ENCODE assay signal across 8 cellular contexts in genomic region chr17:78645421-78646295, GRCh38.
DNase-seq lines count a peak whose midpoint lies in the region; ATAC-seq and TF ChIP-seq lines count a peak whose summit lies in the region.

No MANE protein-coding gene starts in this region.

- ATAC-seq in left cardiac atrium (peak; percentile 82 to 93), GM19463 (IDR thresholded peaks at IDR 0.05; ENCODE audit: unreplicated experiment) (no peak)

- H3K9me3 Mint-ChIP-seq in progenitor cell of endocrine pancreas (ENCODE audit: low read depth): no peaks in the 10 kb centered on the region

- DNase-seq in GM12864 (ENCODE audit: low read depth) (peak; percentile 76), NCI-H460 (ENCODE audit: extremely low read depth, low read depth) (peak; percentile 87), left cardiac atrium (peak; percentile 89), NCI-H2107 (lab: John Stamatoyannopoulos, UW) (no peak), progenitor cell of endocrine pancreas (ENCODE audit: low spot score, unreplicated experiment) (no peak)
- DNase-seq in activated T-cell treated with anti-CD3 and anti-CD28 coated beads, Interleukin-2, amount 50 U/mL, for 1 hour: peak; percentile 59
- DNase-seq in stimulated activated CD4-positive, alpha-beta T cell treated with anti-CD3 and anti-CD28 coated beads, Interleukin-2, amount 100 ng/mL, for 48 hours: peak; percentile 32 to 51

- H3K4me3 Mint-ChIP-seq in progenitor cell of endocrine pancreas (ENCODE audit: low read depth): no peak overlapping the region

- intact Hi-C loops in left cardiac atrium (cut with DNase I): no loop called here

- peak overlapping the region; percentile 41 for H3K4me3 ChIP-seq in GM12864 (ENCODE audit: low read depth, low read length)

- H3K36me3 Mint-ChIP-seq in progenitor cell of endocrine pancreas (ENCODE audit: insufficient read depth): no peaks in the 10 kb centered on the region

- no peak overlapping the region for H3K27ac Mint-ChIP-seq in progenitor cell of endocrine pancreas

- H3K4me1 Mint-ChIP-seq in progenitor cell of endocrine pancreas (ENCODE audit: low read depth): no peaks in the 10 kb centered on the region

- no peak for TF ChIP-seq CTCF in GM12864 (IDR thresholded peaks at IDR 0.05; ENCODE audit: low read depth, low read length, missing control alignments)
- TF ChIP-seq CTCF in progenitor cell of endocrine pancreas (IDR thresholded peaks at IDR 0.05; ENCODE audit: unreplicated experiment): no peak

- H3K27me3 Mint-ChIP-seq in progenitor cell of endocrine pancreas: peaks cover 32% of the 10 kb centered on the region

Comparison
In these comparisons a context has a peak if more than half of its experiments do, and no peak if none do; other contexts are left out.
1. DNase-seq: peak in GM12864 (single experiment), NCI-H460 (single experiment), activated T-cell treated with anti-CD3 and anti-CD28 coated beads, Interleukin-2, amount 50 U/mL, for 1 hour (single experiment), left cardiac atrium (single experiment) and stimulated activated CD4-positive, alpha-beta T cell treated with anti-CD3 and anti-CD28 coated beads, Interleukin-2, amount 100 ng/mL, for 48 hours (2 of 2); none in NCI-H2107 (single experiment) and progenitor cell of endocrine pancreas (single experiment).